Comparison of ENCODE assay signal across 8 cellular contexts in genomic region chr17:43338886-43339516, GRCh38. TPM values are rescaled to one million over a fixed set of nuclear protein-coding genes. Genes with fewer than 3 reads are reported as not detected.
DNase-seq lines count a peak whose midpoint lies in the region; ATAC-seq and TF ChIP-seq lines count a peak whose summit lies in the region.

No MANE protein-coding gene starts in this region.

- H3K27me3 Mint-ChIP-seq in H9 (ENCODE audit: low read depth), result no peaks in the 10 kb centered on the region

- H3K4me3 Mint-ChIP-seq in H9, result no peak overlapping the region

- no peak overlapping the region for H4K8ac ChIP-seq in H9 (replicated peaks; ENCODE audit: insufficient read length, low read depth, low read length)

- TF ChIP-seq CTCF in AG09309 (IDR thresholded peaks at IDR 0.05; ENCODE audit: control insufficient read depth, insufficient read depth, low read depth, low read length, missing control alignments), result peak; percentile 84
- TF ChIP-seq CTCF in H9 (conservative IDR thresholded peaks at IDR 0.05), result peak; percentile 80
- peak; percentile 40 for TF ChIP-seq CTCF in neutrophil (IDR thresholded peaks at IDR 0.05)
- peak; percentile 35 to 41 (median 40) for TF ChIP-seq CTCF in vagina (IDR thresholded peaks at IDR 0.05)

- H3K27me3 ChIP-seq in H9 (ENCODE audit: insufficient read depth, low read length), result no peaks in the 10 kb centered on the region
- H3K27me3 ChIP-seq in neutrophil, result peaks cover 29% of the 10 kb centered on the region
- no peaks in the 10 kb centered on the region for H3K27me3 ChIP-seq in vagina

- H3K14ac ChIP-seq in H9 (ENCODE audit: insufficient read depth, low read length), result no peak overlapping the region

- H2AFZ ChIP-seq in H9 (ENCODE audit: low read length), result no peak overlapping the region

- H4K5ac ChIP-seq in H9 (ENCODE audit: insufficient read length, low read depth, low read length), result no peak overlapping the region

- DNase-seq in AG09309 (ENCODE audit: low read depth) (no peak), H9 (peak; percentile 78), NCI-H82 treated with DMSO at 0.1 percent for 48 hours (lab: John Stamatoyannopoulos, UW; ENCODE audit: unreplicated experiment) (peak; percentile 52), activated T-cell treated with anti-CD3 and anti-CD28 coated beads for 24 hours (ENCODE audit: low read depth) (peak; percentile 42), fibroblast of gingiva (ENCODE audit: low read depth) (peak; percentile 61), vagina (ENCODE audit: extremely low spot score in 2 of 2) (no peak)

- no peaks in the 10 kb centered on the region for H3K36me3 Mint-ChIP-seq in H9 (ENCODE audit: insufficient read depth in 1 of 3, low read depth in 3 of 3)

- H2BK20ac ChIP-seq in H9 (ENCODE audit: low read depth, low read length, poor library complexity, severe bottlenecking), result no peak overlapping the region

- H3K4me3 ChIP-seq in AG09309 (ENCODE audit: control insufficient read depth, low read depth, low read length) (no peak overlapping the region), neutrophil (ENCODE audit: low read depth in 1 of 2, low read length in 1 of 2) (no peak overlapping the region), vagina (no peak overlapping the region)

- no peak overlapping the region for H3K27ac Mint-ChIP-seq in H9

- H4K91ac ChIP-seq in H9 (ENCODE audit: insufficient read length, low read depth, low read length), result no peak overlapping the region

- no peak for TF ChIP-seq POLR2A in vagina (IDR thresholded peaks at IDR 0.05)

- no peaks in the 10 kb centered on the region for H3K23me2 ChIP-seq in H9 (ENCODE audit: insufficient read length, low read depth, low read length, poor library complexity, severe bottlenecking)

- no peak overlapping the region for H3K56ac ChIP-seq in H9 (ENCODE audit: insufficient read length, low read depth, low read length)

- H3K79me1 ChIP-seq in H9 (ENCODE audit: insufficient read depth, low read depth, low read length, poor library complexity, severe bottlenecking), result no peaks in the 10 kb centered on the region

- H3K9ac ChIP-seq in H9 (ENCODE audit: extremely low read depth, insufficient read length, low read length), result no peak overlapping the region

- no peak overlapping the region for H3T11ph ChIP-seq in H9 (ENCODE audit: low read length)

- H2BK5ac ChIP-seq in H9 (ENCODE audit: insufficient read length, low read length), result no peak overlapping the region

- intact Hi-C loops in vagina (cut with DNase I), result loop anchor here (10.0 kb wide), 2 partner anchors 124 to 314 kb away; partner anchors contain the start of genes RND2, TMEM106A and VAT1

- no peak overlapping the region for H2BK120ac ChIP-seq in H9 (ENCODE audit: low read depth, low read length, poor library complexity, severe bottlenecking)

- ATAC-seq in HG03039 (IDR thresholded peaks at IDR 0.05; ENCODE audit: unreplicated experiment), result no peak

- no peak overlapping the region for H2BK15ac ChIP-seq in H9 (ENCODE audit: low read depth, low read length)

- no peaks in the 10 kb centered on the region for H3K79me2 ChIP-seq in H9 (ENCODE audit: insufficient read depth, low read length)

- H3K18ac ChIP-seq in H9 (ENCODE audit: insufficient read length, low read depth, low read length), result no peak overlapping the region

- H3K36me3 ChIP-seq in neutrophil, result no peaks in the 10 kb centered on the region
- H3K36me3 ChIP-seq in vagina, result no peaks in the 10 kb centered on the region

- H2AK5ac ChIP-seq in H9 (ENCODE audit: insufficient read length, low read length), result no peak overlapping the region

- no peak overlapping the region for H2BK12ac ChIP-seq in H9 (ENCODE audit: insufficient read length, low read depth, low read length)

- no CpG with 5 or more reads among the region's 11 CpGs for WGBS in H9 (ENCODE audit: extremely low coverage, insufficient read length, low lambda C conversion rate)

- H3K9me3 ChIP-seq in H9 (ENCODE audit: control insufficient read depth, low read depth, low read length), result no peaks in the 10 kb centered on the region
- H3K9me3 ChIP-seq in neutrophil, result no peaks in the 10 kb centered on the region
- H3K9me3 ChIP-seq in vagina, result no peaks in the 10 kb centered on the region

- no peaks in the 10 kb centered on the region for H4K20me1 ChIP-seq in H9 (ENCODE audit: control insufficient read depth, insufficient read depth, insufficient read length)

- H3K4ac ChIP-seq in H9 (ENCODE audit: low read depth, low read length), result no peak overlapping the region

- H3K23ac ChIP-seq in H9 (ENCODE audit: insufficient read length, low read depth, low read length), result no peak overlapping the region

- H3K4me1 Mint-ChIP-seq in H9, result peaks cover 37 to 43% of the 10 kb centered on the region in 2 experiments

- H3K4me1 ChIP-seq in H9 (ENCODE audit: insufficient read depth, low read length), result peaks cover 6% of the 10 kb centered on the region; the same call in 1 of the 2 replicates
- H3K4me1 ChIP-seq in neutrophil (ENCODE audit: control insufficient read depth in 1 of 2, insufficient read depth in 1 of 2, low read depth in 1 of 2, low read length in 1 of 2), result peaks cover under 1 to 2% of the 10 kb centered on the region in 2 experiments
- H3K4me1 ChIP-seq in vagina, result peaks cover 3% of the 10 kb centered on the region

- H3K4me2 ChIP-seq in H9 (ENCODE audit: insufficient read depth, insufficient read length, low read length), result no peak overlapping the region

- H3K9me3 Mint-ChIP-seq in H9, result no peaks in the 10 kb centered on the region

- H3K27ac ChIP-seq in H9 (ENCODE audit: insufficient read length, low read depth, low read length) (no peak overlapping the region), neutrophil (no peak overlapping the region), vagina (no peak overlapping the region)

RNA-seq across cellular contexts. Expression of gene ARL4D, which starts 59.8 kb away (rescaled TPM):
- total RNA-seq in H9 (2021) (6.2 and 6.4 TPM in 2 replicates), vagina (35.6 TPM)

Comparison
In these comparisons a context has a peak if more than half of its experiments do, and no peak if none do; other contexts are left out.
1. DNase-seq: peak in H9 (single experiment), NCI-H82 treated with DMSO at 0.1 percent for 48 hours (single experiment), activated T-cell treated with anti-CD3 and anti-CD28 coated beads for 24 hours (single experiment) and fibroblast of gingiva (single experiment); none in AG09309 (single experiment) and vagina (0 of 2).
2. Peak in every context shown above with its lines, with median percentiles within 50 percentile points of each other: CTCF ChIP-seq.